In the genomic region with DNA sequence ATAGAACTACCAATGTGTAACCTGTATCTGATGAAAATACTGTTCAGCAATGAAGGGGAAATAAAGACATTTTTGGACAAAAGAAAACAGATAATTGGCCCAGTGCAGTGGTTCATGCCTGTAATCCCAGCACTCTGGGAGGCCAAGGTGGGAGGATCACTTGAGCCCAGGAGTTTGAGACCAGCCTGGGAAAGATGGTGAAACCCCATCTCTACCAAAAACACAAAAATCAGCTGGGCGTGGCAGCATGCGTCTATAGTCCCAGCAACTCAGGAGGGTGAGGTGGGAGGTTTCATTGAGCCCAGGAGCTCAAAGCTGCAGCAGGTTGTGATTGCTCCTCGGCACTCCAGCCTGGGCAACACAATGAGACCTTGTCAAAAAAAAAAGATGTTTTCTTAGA, we compare ENCODE assay signal across 14 cellular contexts. TPM values are rescaled to one million over a fixed set of nuclear protein-coding genes. Genes with fewer than 3 reads are reported as not detected.
"Had no signal": no experiment of that assay in that cellular context is flagged by ENCODE, and none has a peak within 500 bp of the region (broad histone marks: within the 10 kb centered on the region; RNA-seq: fewer than 3 reads in every experiment).

No MANE protein-coding gene starts in this region.

RNA-seq across cellular contexts. Expression of gene TUBA3C, which starts 11.0 kb away (rescaled TPM):
- total RNA-seq: stomach, subcutaneous adipose tissue, suprapubic skin, temporal lobe, thoracic aorta, tibial nerve, transverse colon, upper lobe of left lung, upper lobe of right lung, ureter, urinary bladder, uterus, vagina had no signal
- polyA plus RNA-seq: thymus, urinary bladder had no signal
